1 cellular context compared by ENCODE assay signal in the genomic region with DNA sequence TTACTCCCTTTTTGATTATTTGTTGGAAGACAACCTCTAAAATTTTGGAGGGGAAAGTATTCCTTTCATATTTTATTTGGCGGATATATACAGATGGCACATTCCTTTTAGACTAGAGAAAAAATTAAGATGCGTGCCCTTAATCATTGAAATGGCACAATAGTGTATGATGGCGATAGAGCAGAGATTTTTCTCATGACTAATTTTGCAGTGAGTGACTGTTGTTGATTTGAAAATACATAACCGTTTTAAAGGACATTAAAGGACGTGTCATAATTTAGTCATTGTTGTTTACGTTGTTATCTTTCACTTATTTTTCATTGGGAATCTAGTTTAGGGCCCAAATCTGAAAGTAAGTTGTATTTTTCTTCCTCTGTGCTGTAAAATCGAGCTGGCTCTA.
TF ChIP-seq lines count a peak whose summit lies in the region.

No MANE protein-coding gene starts in this region.

TF ChIP-seq in HEK293, 187 proteins besides CTCF, POLR2A, EP300 and RAD21 (continued from another document):
- TF ChIP-seq, protein P1, sequence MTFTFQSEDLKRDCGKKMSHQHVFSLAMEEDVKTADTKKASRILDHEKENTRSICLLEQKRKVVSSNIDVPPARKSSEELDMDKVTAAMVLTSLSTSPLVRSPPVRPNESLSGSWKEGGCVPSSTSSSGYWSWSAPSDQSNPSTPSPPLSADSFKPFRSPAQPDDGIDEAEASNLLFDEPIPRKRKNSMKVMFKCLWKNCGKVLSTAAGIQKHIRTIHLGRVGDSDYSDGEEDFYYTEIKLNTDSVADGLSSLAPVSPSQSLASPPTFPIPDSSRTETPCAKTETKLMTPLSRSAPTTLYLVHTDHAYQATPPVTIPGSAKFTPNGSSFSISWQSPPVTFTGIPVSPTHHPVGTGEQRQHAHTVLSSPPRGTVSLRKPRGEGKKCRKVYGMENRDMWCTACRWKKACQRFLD (tag by site-specific recombination; IDR thresholded peaks at IDR 0.05), result no peak
